In the genomic region with DNA sequence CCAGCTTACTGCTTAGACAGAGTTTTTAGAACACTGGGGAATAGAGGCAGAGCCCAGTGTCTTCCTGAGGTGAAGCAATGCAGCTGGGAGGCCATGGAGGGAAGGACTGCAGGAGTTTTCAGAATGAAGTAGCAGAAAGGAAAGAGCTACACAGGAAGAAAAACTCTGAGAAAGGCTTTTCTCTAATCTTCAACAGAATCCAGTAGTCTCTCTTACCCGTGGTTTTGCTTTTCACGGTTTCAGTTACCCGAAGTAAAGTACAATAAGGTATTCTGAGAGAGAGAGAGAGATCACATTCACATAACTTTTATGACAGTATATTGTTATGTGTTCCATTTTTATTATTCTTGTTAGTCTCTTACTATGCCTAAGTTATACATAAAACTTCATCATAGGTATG, we compare ENCODE assay signal across 34 cellular contexts.
"Had no signal": no experiment of that assay in that cellular context is flagged by ENCODE, and none has a peak within 500 bp of the region (broad histone marks: within the 10 kb centered on the region; RNA-seq: fewer than 3 reads in every experiment).

No MANE protein-coding gene starts in this region.

- H3K27ac ChIP-seq: ascending aorta, cardiac muscle cell, Peyer's patch, VCaP had no signal

- H3K27ac Mint-ChIP-seq: activated B cell treated with CpG ODN at 0.5 μM for 24 hours; activated CD4-positive, alpha-beta memory T cell treated with anti-CD3 and anti-CD28 coated beads for 36 hours; activated CD8-positive, alpha-beta memory T cell treated with anti-CD3 and anti-CD28 coated beads, Interleukin-2, amount 10 ng/mL, durations not matched to agents 7 days and 5 days; activated naive CD8-positive, alpha-beta T cell treated with anti-CD3 and anti-CD28 coated beads, Interleukin-2, amount 10 ng/mL, durations not matched to agents 7 days and 5 days; T-cell had no signal

- H3K36me3 ChIP-seq: ascending aorta, cardiac muscle cell, Peyer's patch had no signal

- H3K27me3 ChIP-seq: ascending aorta, cardiac muscle cell, Peyer's patch had no signal

- H3K4me3 ChIP-seq: ascending aorta, cardiac muscle cell, Peyer's patch had no signal

- H3K4me3 Mint-ChIP-seq: activated B cell treated with CpG ODN at 0.5 μM for 24 hours; activated CD4-positive, alpha-beta memory T cell treated with anti-CD3 and anti-CD28 coated beads for 36 hours; activated CD8-positive, alpha-beta memory T cell treated with anti-CD3 and anti-CD28 coated beads, Interleukin-2, amount 10 ng/mL, durations not matched to agents 7 days and 5 days; activated naive CD4-positive, alpha-beta T cell treated with anti-CD3 and anti-CD28 coated beads, Interleukin-2, amount 50 U/mL, for 24 hours; activated naive CD8-positive, alpha-beta T cell treated with anti-CD3 and anti-CD28 coated beads, Interleukin-2, amount 10 ng/mL, durations not matched to agents 7 days and 5 days; central memory CD8-positive, alpha-beta T cell; T-cell had no signal

- DNase-seq: activated B cell treated with CpG ODN at 0.5 μM for 24 hours; activated CD4-positive, alpha-beta memory T cell treated with anti-CD3 and anti-CD28 coated beads for 36 hours; activated CD4-positive, alpha-beta T cell treated with anti-CD3 and anti-CD28 coated beads for 4 hours; activated CD4-positive, alpha-beta T cell treated with anti-CD3 and anti-CD28 coated beads, Interleukin-2, amount 50 U/mL, for 1 hour; activated CD4-positive, CD25-positive, alpha-beta regulatory T cell treated with anti-CD3 and anti-CD28 coated beads, Interleukin-2, amount 50 U/mL, for 72 hours; activated CD8-positive, alpha-beta memory T cell treated with anti-CD3 and anti-CD28 coated beads for 24 hours; activated CD8-positive, alpha-beta memory T cell treated with anti-CD3 and anti-CD28 coated beads, Interleukin-2, amount 10 ng/mL, durations not matched to agents 7 days and 5 days; activated CD8-positive, alpha-beta memory T cell treated with anti-CD3 and anti-CD28 coated beads, Interleukin-2, amount 50 U/mL, for 48 hours; activated effector memory CD4-positive, alpha-beta T cell treated with Interleukin-2 at 50 U/mL for 16 hours; activated naive CD8-positive, alpha-beta T cell treated with anti-CD3 and anti-CD28 coated beads, Interleukin-2, amount 10 ng/mL, durations not matched to agents 7 days and 5 days; activated T-cell treated with anti-CD3 and anti-CD28 coated beads, Interleukin-2, amount 50 U/mL, for 1 hour; amygdala; KBM-7; NCI-H1105; NCI-H1417 treated with DMSO at 0.1 percent for 48 hours; NCI-H187 treated with DMSO at 0.1 percent for 48 hours; NCI-H2081; NCI-H2171 treated with DMSO at 0.1 percent for 48 hours; NCI-H2227 treated with DMSO at 0.1 percent for 48 hours; NCI-H446; NCI-H510A treated with DMSO at 0.1 percent for 48 hours; NCI-H69; NK-92 treated with Interleukin-12 subunit alpha and Interleukin-12 subunit beta, amount 100 ng/mL, for 24 hours; PC-3; Peyer's patch; RPMI8226; SHP77 treated with DMSO at 0.1 percent for 48 hours; T-cell; T-helper 9 cell had no signal

- H3K4me1 Mint-ChIP-seq: activated B cell treated with CpG ODN at 0.5 μM for 24 hours had no signal

- H3K4me1 ChIP-seq: ascending aorta, Peyer's patch had no signal

- H3K27me3 Mint-ChIP-seq: activated B cell treated with CpG ODN at 0.5 μM for 24 hours; activated CD4-positive, alpha-beta memory T cell treated with anti-CD3 and anti-CD28 coated beads for 36 hours; activated CD8-positive, alpha-beta memory T cell treated with anti-CD3 and anti-CD28 coated beads, Interleukin-2, amount 10 ng/mL, durations not matched to agents 7 days and 5 days; activated naive CD4-positive, alpha-beta T cell treated with anti-CD3 and anti-CD28 coated beads, Interleukin-2, amount 50 U/mL, for 24 hours; activated naive CD8-positive, alpha-beta T cell treated with anti-CD3 and anti-CD28 coated beads, Interleukin-2, amount 10 ng/mL, durations not matched to agents 7 days and 5 days; central memory CD8-positive, alpha-beta T cell; T-cell had no signal

- H3K9me3 ChIP-seq: Peyer's patch had no signal
